Comparison of ENCODE assay signal across 12 cellular contexts in the genomic region with DNA sequence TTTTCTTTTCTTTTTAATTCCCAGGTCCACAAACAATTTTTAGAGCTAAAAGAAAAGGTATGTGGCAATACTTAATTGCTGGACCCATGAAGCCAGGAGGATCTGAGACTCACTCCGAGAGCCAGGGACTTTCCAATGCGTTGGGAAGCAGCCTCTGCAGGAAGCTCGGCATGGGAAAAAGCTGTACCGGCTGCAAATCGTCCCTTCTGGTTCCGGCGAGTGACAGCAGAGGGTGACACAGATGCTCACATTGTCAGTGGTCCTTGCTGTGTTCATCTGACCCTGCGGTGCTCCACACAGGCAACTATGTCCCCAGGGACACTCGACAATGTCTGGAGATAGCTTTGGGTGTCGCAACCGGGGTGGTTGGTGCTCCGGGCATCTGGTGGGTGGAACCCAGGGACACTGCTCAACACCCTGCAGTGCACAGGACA.
DNase-seq lines count a peak whose midpoint lies in the region; ATAC-seq and TF ChIP-seq lines count a peak whose summit lies in the region.
"Had no signal": no experiment of that assay in that cellular context is flagged by ENCODE, and none has a peak within 500 bp of the region (broad histone marks: within the 10 kb centered on the region; RNA-seq: fewer than 3 reads in every experiment).

No MANE protein-coding gene starts in this region.

- no peaks in the 10 kb centered on the region for H3K36me3 ChIP-seq in NT2/D1 (ENCODE audit: insufficient read depth, insufficient read length, low read length)

- no peaks in the 10 kb centered on the region; the same call in 1 of the 2 replicates for H3K9me3 ChIP-seq in NT2/D1 (ENCODE audit: insufficient read depth, low read length)

- peak overlapping the region; percentile 28 for H3K4me3 ChIP-seq in NT2/D1 (ENCODE audit: insufficient read length, low read depth)
- peak overlapping the region; percentile 46 for H3K4me3 ChIP-seq in fibroblast of villous mesenchyme (ENCODE audit: low read depth, low read length)

- TF ChIP-seq CTCF in fibroblast of villous mesenchyme (IDR thresholded peaks at IDR 0.05; ENCODE audit: insufficient read depth, low read depth, low read length), result no peak

- DNase-seq in NCI-H82 (lab: John Stamatoyannopoulos, UW) (peak; percentile 11), NCI-H82 treated with DMSO at 0.1 percent for 48 hours (lab: John Stamatoyannopoulos, UW; ENCODE audit: unreplicated experiment) (no peak), NT2/D1 (ENCODE audit: low read depth, low spot score) (no peak), fibroblast of villous mesenchyme (ENCODE audit: low read depth) (peak; percentile 68), superior temporal gyrus (ENCODE audit: extremely low spot score) (peak; percentile 6), T1000 (lab: John Stamatoyannopoulos, UW) (no peak), middle frontal gyrus (ENCODE audit: extremely low spot score, low spot score) (no peak)
- DNase-seq: activated T-cell treated with anti-CD3 and anti-CD28 coated beads, Interleukin-2, amount 50 U/mL, for 72 hours; NK-92 treated with Interleukin-12 subunit alpha and Interleukin-12 subunit beta, amount 100 ng/mL, for 24 hours; stimulated activated naive CD8-positive, alpha-beta T cell treated with anti-CD3 and anti-CD28 coated beads, Interleukin-15, amount 100 ng/mL, for 72 hours had no signal

- no peak for ATAC-seq in HG02623 (IDR thresholded peaks at IDR 0.05; ENCODE audit: unreplicated experiment)
- ATAC-seq: activated T-cell treated with anti-CD3 and anti-CD28 coated beads, Interleukin-2, amount 50 U/mL, for 72 hours; stimulated activated naive CD8-positive, alpha-beta T cell treated with anti-CD3 and anti-CD28 coated beads, Interleukin-15, amount 100 ng/mL, for 72 hours had no signal

- no peaks in the 10 kb centered on the region for H3K27me3 ChIP-seq in NT2/D1 (ENCODE audit: insufficient read depth, insufficient read length)

- peaks cover 4% of the 10 kb centered on the region for H3K4me1 ChIP-seq in NT2/D1 (ENCODE audit: insufficient read depth, insufficient read length)
- H3K4me1 ChIP-seq: parathyroid adenoma had no signal

- H3K9ac ChIP-seq in NT2/D1 (ENCODE audit: insufficient read length, low read depth), result peak overlapping the region; percentile 26
- H3K9ac ChIP-seq: parathyroid adenoma had no signal

Comparison
In these comparisons a context has a peak if more than half of its experiments do, and no peak if none do; other contexts are left out.
1. DNase-seq: peak in NCI-H82 (single experiment), fibroblast of villous mesenchyme (single experiment) and superior temporal gyrus (single experiment); none in NCI-H82 treated with DMSO at 0.1 percent for 48 hours (single experiment), NT2/D1 (single experiment), T1000 (single experiment) and middle frontal gyrus (single experiment).